In the genomic region with DNA sequence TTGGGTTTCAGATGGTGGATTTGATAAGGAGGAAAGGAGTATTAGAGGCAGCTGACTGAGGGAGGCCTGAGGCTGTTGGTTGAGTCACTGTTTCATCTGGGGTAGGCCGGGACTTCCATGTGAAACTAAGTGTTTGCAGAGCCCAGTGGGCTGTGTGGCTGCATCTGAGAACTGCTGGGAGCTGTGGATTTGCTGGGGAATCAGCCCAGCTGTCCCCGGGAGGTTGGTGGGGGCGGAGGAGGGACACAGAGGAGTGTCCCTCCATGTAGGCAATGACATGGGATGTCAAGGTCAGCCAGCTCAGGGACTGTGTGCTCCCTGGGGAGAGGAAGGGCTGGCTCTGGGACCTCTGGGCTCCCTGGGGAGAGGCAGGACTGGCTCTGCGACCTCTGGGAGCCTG, we compare ENCODE assay signal across 18 cellular contexts. TPM values are rescaled to one million over a fixed set of nuclear protein-coding genes. Genes with fewer than 3 reads are reported as not detected.
A peak's percentile ranks its signal among the peaks of the same experiment; 100 is the strongest.
DNase-seq lines count a peak whose midpoint lies in the region; ATAC-seq lines count a peak whose summit lies in the region.
"Had no signal": no experiment of that assay in that cellular context is flagged by ENCODE, and none has a peak within 500 bp of the region (broad histone marks: within the 10 kb centered on the region; RNA-seq: fewer than 3 reads in every experiment).

No MANE protein-coding gene starts in this region.

- H3K4me3 Mint-ChIP-seq in activated naive CD8-positive, alpha-beta T cell treated with anti-CD3 and anti-CD28 coated beads, Interleukin-2, amount 10 ng/mL, durations not matched to agents 7 days and 5 days, result no peak overlapping the region
- H3K4me3 Mint-ChIP-seq in naive thymus-derived CD8-positive, alpha-beta T cell, result no peak overlapping the region

- peak overlapping the region; percentile 52 for H3K27ac Mint-ChIP-seq in activated naive CD8-positive, alpha-beta T cell treated with anti-CD3 and anti-CD28 coated beads, Interleukin-2, amount 10 ng/mL, durations not matched to agents 7 days and 5 days
- H3K27ac Mint-ChIP-seq in naive thymus-derived CD8-positive, alpha-beta T cell, result peak overlapping the region in 7 of 10 donors; percentile 11 to 80 (median 69)

- H3K27ac ChIP-seq in KOPT-K1 (ENCODE audit: low read depth, low read length, poor library complexity, severe bottlenecking), result peak overlapping the region; percentile 23
- H3K27ac ChIP-seq: Peyer's patch had no signal

- peaks cover 2% of the 10 kb centered on the region for H3K27me3 Mint-ChIP-seq in activated naive CD8-positive, alpha-beta T cell treated with anti-CD3 and anti-CD28 coated beads, Interleukin-2, amount 10 ng/mL, durations not matched to agents 7 days and 5 days
- no peaks in the 10 kb centered on the region for H3K27me3 Mint-ChIP-seq in naive thymus-derived CD8-positive, alpha-beta T cell

- POLR2A ChIA-PET in activated naive CD8-positive, alpha-beta T cell treated with anti-CD3 and anti-CD28 coated beads, Interleukin-2, amount 10 ng/mL, durations not matched to agents 7 days and 5 days (lab: Charles Lee), result interaction anchor here (0.5 to 5.7 kb wide), 12 partner anchors 15 to 131 kb away, joined by 3 to 169 read pairs (median 6); partner anchors contain the start of gene ENO1
- POLR2A ChIA-PET in naive thymus-derived CD8-positive, alpha-beta T cell (lab: Charles Lee), result interaction anchor here (0.7 to 11.2 kb wide), 6 partner anchors 14 to 112 kb away, joined by 3 to 361 read pairs (median 16); partner anchors contain the start of gene ENO1

- DNase-seq in EL (peak; percentile 57), SIG-M5 treated with dmso at 0.1 percent for 504 hours (lab: John Stamatoyannopoulos, UW; ENCODE audit: unreplicated experiment) (no peak)
- DNase-seq in activated naive CD8-positive, alpha-beta T cell treated with anti-CD3 and anti-CD28 coated beads, Interleukin-2, amount 10 ng/mL, durations not matched to agents 7 days and 5 days, result no peak
- no peak for DNase-seq in naive thymus-derived CD8-positive, alpha-beta T cell
- DNase-seq: activated T-cell treated with anti-CD3 and anti-CD28 coated beads for 4 hours, NCI-H69, Peyer's patch, retina, SW 1271 had no signal

- no peaks in the 10 kb centered on the region for H3K9me3 Mint-ChIP-seq in activated naive CD8-positive, alpha-beta T cell treated with anti-CD3 and anti-CD28 coated beads, Interleukin-2, amount 10 ng/mL, durations not matched to agents 7 days and 5 days
- H3K9me3 Mint-ChIP-seq in naive thymus-derived CD8-positive, alpha-beta T cell, result no peaks in the 10 kb centered on the region

- H3K9me3 ChIP-seq in KOPT-K1 (ENCODE audit: insufficient read depth, low read length, poor library complexity, severe bottlenecking), result no peaks in the 10 kb centered on the region
- H3K9me3 ChIP-seq: Peyer's patch had no signal

- H3K36me3 ChIP-seq in KOPT-K1 (ENCODE audit: insufficient read depth, low read length), result no peaks in the 10 kb centered on the region
- H3K36me3 ChIP-seq: Peyer's patch had no signal

- peaks cover 28% of the 10 kb centered on the region for H3K4me1 Mint-ChIP-seq in activated naive CD8-positive, alpha-beta T cell treated with anti-CD3 and anti-CD28 coated beads, Interleukin-2, amount 10 ng/mL, durations not matched to agents 7 days and 5 days
- peaks cover 12 to 33% (median 27%) of the 10 kb centered on the region in 4 donors for H3K4me1 Mint-ChIP-seq in naive thymus-derived CD8-positive, alpha-beta T cell

- ATAC-seq in activated naive CD8-positive, alpha-beta T cell treated with anti-CD3 and anti-CD28 coated beads, Interleukin-2, amount 10 ng/mL, durations not matched to agents 7 days and 5 days (ENCODE audit: low read depth), result peak; percentile 19
- no peak for ATAC-seq in naive thymus-derived CD8-positive, alpha-beta T cell
- ATAC-seq in HG03571 (IDR thresholded peaks at IDR 0.05; ENCODE audit: unreplicated experiment), result no peak
- no peak for ATAC-seq in GM18907 (IDR thresholded peaks at IDR 0.05; ENCODE audit: unreplicated experiment)

- peaks cover 4% of the 10 kb centered on the region for H3K36me3 Mint-ChIP-seq in activated naive CD8-positive, alpha-beta T cell treated with anti-CD3 and anti-CD28 coated beads, Interleukin-2, amount 10 ng/mL, durations not matched to agents 7 days and 5 days
- H3K36me3 Mint-ChIP-seq in naive thymus-derived CD8-positive, alpha-beta T cell, result no peaks in the 10 kb centered on the region

RNA-seq across cellular contexts. Expression of gene SLC2A7, which starts 36.4 kb away (rescaled TPM):
- total RNA-seq in activated naive CD8-positive, alpha-beta T cell treated with anti-CD3 and anti-CD28 coated beads, Interleukin-2, amount 10 ng/mL, durations not matched to agents 7 days and 5 days, result under 1 TPM in 1 of 2 experiments, not detected in 1; 0.19 TPM
- total RNA-seq in naive thymus-derived CD8-positive, alpha-beta T cell, result not detected
- polyA plus RNA-seq in naive thymus-derived CD8-positive, alpha-beta T cell, result under 1 TPM in 2 of 3 donors, not detected in 1; 0.16 to 0.20 TPM
- total RNA-seq: endothelial cell of umbilical vein, glomerular endothelial cell, H1, temporal lobe had no signal
- polyA plus RNA-seq: BJ, endothelial cell of umbilical vein, H1, neural cell had no signal

RNA-seq across cellular contexts. Expression of gene CA6, which starts 44.2 kb away (rescaled TPM):
- total RNA-seq in activated naive CD8-positive, alpha-beta T cell treated with anti-CD3 and anti-CD28 coated beads, Interleukin-2, amount 10 ng/mL, durations not matched to agents 7 days and 5 days, result 10 to 100 TPM; 37.3 to 41.8 TPM
- 10 to 100 TPM; 11.3 to 11.5 TPM for total RNA-seq in naive thymus-derived CD8-positive, alpha-beta T cell
- 10 to 100 TPM in 2 of 3 donors, 1 to 10 TPM in 1; 5.9 to 53.7 (median 17.1) TPM for polyA plus RNA-seq in naive thymus-derived CD8-positive, alpha-beta T cell
- total RNA-seq: endothelial cell of umbilical vein, glomerular endothelial cell, H1, Peyer's patch, temporal lobe had no signal
- polyA plus RNA-seq: BJ, endothelial cell of umbilical vein, H1, neural cell had no signal
